Comparison of ENCODE assay signal across 1 cellular context in the genomic region with DNA sequence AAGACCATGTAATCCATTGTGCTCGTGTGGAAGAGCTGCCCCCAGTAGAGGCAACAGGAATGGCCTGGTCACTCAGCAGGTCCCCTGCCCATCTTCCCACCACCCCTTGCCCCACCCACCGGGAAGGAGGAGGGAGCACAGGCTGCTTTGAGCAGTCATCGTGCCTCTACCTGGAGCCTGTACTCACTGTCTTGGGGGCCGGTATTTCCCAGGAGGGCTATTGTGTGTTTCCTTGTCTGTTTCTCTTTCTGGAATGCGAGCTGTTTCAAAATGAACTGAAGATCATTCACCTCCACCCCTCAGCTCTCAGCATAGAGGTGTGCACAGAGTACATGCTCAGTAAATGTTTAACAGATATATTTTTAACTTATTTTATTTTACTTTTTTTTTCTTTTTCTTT.
TF ChIP-seq lines count a peak whose summit lies in the region.

No MANE protein-coding gene starts in this region.

TF ChIP-seq in HepG2, 621 proteins besides CTCF, POLR2A, EP300 and RAD21:
- TF ChIP-seq TEAD3 (CRISPR knock-in tag; optimal IDR thresholded peaks at IDR 0.05; ENCODE audit: borderline replicate concordance): peak; percentile 18
- TF ChIP-seq ZFX (CRISPR knock-in tag; IDR thresholded peaks at IDR 0.05; ENCODE audit: low read depth): 0 out of 2 replicates have a peak, but pooled peaks have one; percentile 25
- TF ChIP-seq KMT2B (CRISPR knock-in tag; IDR thresholded peaks at IDR 0.05): 0 out of 2 replicates have a peak, but pooled peaks have one; percentile 12
- 0 out of 2 replicates have a peak, but pooled peaks have one; percentile 39 for TF ChIP-seq ZMYM4 (CRISPR knock-in tag; IDR thresholded peaks at IDR 0.05)
- no peak for TF ChIP-seq PRPF4 (IDR thresholded peaks at IDR 0.05; ENCODE audit: low read depth, low read length, poor library complexity, severe bottlenecking)
- no peak for TF ChIP-seq YY1 (IDR thresholded peaks at IDR 0.05; ENCODE audit: insufficient read depth, insufficient replicate concordance, low read depth, low read length)
- no peak for TF ChIP-seq LCORL (IDR thresholded peaks at IDR 0.05)
- TF ChIP-seq LCORL (CRISPR knock-in tag; IDR thresholded peaks at IDR 0.05): 0 out of 2 replicates have a peak, but pooled peaks have one; percentile 24
- TF ChIP-seq ZNF768 (CRISPR knock-in tag; IDR thresholded peaks at IDR 0.05): no peak
- TF ChIP-seq, protein P1, sequence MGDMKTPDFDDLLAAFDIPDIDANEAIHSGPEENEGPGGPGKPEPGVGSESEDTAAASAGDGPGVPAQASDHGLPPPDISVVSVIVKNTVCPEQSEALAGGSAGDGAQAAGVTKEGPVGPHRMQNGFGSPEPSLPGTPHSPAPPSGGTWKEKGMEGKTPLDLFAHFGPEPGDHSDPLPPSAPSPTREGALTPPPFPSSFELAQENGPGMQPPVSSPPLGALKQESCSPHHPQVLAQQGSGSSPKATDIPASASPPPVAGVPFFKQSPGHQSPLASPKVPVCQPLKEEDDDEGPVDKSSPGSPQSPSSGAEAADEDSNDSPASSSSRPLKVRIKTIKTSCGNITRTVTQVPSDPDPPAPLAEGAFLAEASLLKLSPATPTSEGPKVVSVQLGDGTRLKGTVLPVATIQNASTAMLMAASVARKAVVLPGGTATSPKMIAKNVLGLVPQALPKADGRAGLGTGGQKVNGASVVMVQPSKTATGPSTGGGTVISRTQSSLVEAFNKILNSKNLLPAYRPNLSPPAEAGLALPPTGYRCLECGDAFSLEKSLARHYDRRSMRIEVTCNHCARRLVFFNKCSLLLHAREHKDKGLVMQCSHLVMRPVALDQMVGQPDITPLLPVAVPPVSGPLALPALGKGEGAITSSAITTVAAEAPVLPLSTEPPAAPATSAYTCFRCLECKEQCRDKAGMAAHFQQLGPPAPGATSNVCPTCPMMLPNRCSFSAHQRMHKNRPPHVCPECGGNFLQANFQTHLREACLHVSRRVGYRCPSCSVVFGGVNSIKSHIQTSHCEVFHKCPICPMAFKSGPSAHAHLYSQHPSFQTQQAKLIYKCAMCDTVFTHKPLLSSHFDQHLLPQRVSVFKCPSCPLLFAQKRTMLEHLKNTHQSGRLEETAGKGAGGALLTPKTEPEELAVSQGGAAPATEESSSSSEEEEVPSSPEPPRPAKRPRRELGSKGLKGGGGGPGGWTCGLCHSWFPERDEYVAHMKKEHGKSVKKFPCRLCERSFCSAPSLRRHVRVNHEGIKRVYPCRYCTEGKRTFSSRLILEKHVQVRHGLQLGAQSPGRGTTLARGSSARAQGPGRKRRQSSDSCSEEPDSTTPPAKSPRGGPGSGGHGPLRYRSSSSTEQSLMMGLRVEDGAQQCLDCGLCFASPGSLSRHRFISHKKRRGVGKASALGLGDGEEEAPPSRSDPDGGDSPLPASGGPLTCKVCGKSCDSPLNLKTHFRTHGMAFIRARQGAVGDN (CRISPR knock-in tag; IDR thresholded peaks at IDR 0.05): peak; percentile 45
- TF ChIP-seq RFX1 (IDR thresholded peaks at IDR 0.05): no peak
- TF ChIP-seq, protein P2, sequence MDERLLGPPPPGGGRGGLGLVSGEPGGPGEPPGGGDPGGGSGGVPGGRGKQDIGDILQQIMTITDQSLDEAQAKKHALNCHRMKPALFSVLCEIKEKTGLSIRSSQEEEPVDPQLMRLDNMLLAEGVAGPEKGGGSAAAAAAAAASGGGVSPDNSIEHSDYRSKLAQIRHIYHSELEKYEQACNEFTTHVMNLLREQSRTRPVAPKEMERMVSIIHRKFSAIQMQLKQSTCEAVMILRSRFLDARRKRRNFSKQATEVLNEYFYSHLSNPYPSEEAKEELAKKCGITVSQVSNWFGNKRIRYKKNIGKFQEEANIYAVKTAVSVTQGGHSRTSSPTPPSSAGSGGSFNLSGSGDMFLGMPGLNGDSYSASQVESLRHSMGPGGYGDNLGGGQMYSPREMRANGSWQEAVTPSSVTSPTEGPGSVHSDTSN (CRISPR knock-in tag; IDR thresholded peaks at IDR 0.05): no peak
- no peak for TF ChIP-seq SOX13 (IDR thresholded peaks at IDR 0.05)
- TF ChIP-seq SOX13 (CRISPR knock-in tag; conservative IDR thresholded peaks at IDR 0.05 in 1 of 2, IDR thresholded peaks at IDR 0.05 in 1 of 2): 0 out of 4 replicates have a peak, but pooled peaks of 1 of the 2 experiments have one; percentile 10
- TF ChIP-seq, protein P3, sequence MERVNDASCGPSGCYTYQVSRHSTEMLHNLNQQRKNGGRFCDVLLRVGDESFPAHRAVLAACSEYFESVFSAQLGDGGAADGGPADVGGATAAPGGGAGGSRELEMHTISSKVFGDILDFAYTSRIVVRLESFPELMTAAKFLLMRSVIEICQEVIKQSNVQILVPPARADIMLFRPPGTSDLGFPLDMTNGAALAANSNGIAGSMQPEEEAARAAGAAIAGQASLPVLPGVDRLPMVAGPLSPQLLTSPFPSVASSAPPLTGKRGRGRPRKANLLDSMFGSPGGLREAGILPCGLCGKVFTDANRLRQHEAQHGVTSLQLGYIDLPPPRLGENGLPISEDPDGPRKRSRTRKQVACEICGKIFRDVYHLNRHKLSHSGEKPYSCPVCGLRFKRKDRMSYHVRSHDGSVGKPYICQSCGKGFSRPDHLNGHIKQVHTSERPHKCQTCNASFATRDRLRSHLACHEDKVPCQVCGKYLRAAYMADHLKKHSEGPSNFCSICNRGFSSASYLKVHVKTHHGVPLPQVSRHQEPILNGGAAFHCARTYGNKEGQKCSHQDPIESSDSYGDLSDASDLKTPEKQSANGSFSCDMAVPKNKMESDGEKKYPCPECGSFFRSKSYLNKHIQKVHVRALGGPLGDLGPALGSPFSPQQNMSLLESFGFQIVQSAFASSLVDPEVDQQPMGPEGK (CRISPR knock-in tag; IDR thresholded peaks at IDR 0.05): 0 out of 2 replicates have a peak, but pooled peaks have one; percentile 14
- TF ChIP-seq ZNF605 (CRISPR knock-in tag; IDR thresholded peaks at IDR 0.05): 0 out of 2 replicates have a peak, but pooled peaks have one; percentile 13
- no peak for TF ChIP-seq ZNF562 (CRISPR knock-in tag; IDR thresholded peaks at IDR 0.05; ENCODE audit: borderline replicate concordance)
- TF ChIP-seq GATAD2A (CRISPR knock-in tag; IDR thresholded peaks at IDR 0.05): no peak
- TF ChIP-seq, protein P4, sequence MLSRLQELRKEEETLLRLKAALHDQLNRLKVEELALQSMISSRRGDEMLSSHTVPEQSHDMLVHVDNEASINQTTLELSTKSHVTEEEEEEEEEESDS (CRISPR knock-in tag; IDR thresholded peaks at IDR 0.05; ENCODE audit: borderline replicate concordance): no peak
- TF ChIP-seq, protein P5, sequence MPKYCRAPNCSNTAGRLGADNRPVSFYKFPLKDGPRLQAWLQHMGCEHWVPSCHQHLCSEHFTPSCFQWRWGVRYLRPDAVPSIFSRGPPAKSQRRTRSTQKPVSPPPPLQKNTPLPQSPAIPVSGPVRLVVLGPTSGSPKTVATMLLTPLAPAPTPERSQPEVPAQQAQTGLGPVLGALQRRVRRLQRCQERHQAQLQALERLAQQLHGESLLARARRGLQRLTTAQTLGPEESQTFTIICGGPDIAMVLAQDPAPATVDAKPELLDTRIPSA (CRISPR knock-in tag; IDR thresholded peaks at IDR 0.05; ENCODE audit: borderline replicate concordance): no peak
- no peak for TF ChIP-seq ZNF224 (CRISPR knock-in tag; IDR thresholded peaks at IDR 0.05)
